In the genomic region with DNA sequence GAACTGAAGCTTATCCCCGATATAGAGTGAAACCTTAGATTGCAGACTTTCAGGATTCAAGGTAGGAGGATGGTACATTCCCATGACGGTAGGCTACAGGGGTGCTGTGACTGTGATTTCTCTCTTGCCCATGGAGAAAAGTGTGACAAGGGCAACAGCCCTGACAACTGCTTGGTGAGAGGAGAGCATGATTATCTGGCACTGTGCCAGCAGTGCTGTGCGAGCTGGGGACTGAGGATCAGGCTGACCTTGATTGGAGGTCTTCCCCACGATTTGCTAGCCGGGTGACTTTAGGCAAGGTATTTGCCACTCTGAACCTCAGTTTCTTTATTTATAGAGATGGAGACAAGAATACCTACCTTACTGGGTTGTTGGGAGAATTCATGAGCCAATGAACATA, we compare ENCODE assay signal across 15 cellular contexts.
DNase-seq lines count a peak whose midpoint lies in the region; ATAC-seq and TF ChIP-seq lines count a peak whose summit lies in the region.
"Had no signal": no experiment of that assay in that cellular context is flagged by ENCODE, and none has a peak within 500 bp of the region (broad histone marks: within the 10 kb centered on the region; RNA-seq: fewer than 3 reads in every experiment).

No MANE protein-coding gene starts in this region.

- H2AFZ ChIP-seq in OCI-LY3 (ENCODE audit: low read depth, low read length) (no peak overlapping the region), mammary epithelial cell (ENCODE audit: low read depth, low read length) (no peak overlapping the region)

- CTCF ChIA-PET in mammary epithelial cell (lab: Charles Lee; ENCODE audit: low non-redundant PET) = no interaction called here

- H4K20me1 ChIP-seq in OCI-LY3 (ENCODE audit: insufficient read depth, low read length) (no peaks in the 10 kb centered on the region), mammary epithelial cell (ENCODE audit: insufficient read depth, low read length) (no peaks in the 10 kb centered on the region)

- H3K4me3 ChIP-seq in OCI-LY3 (ENCODE audit: low read length) = no peak overlapping the region
- no peak overlapping the region for H3K4me3 ChIP-seq in tibial artery
- no peak overlapping the region for H3K4me3 ChIP-seq in mammary epithelial cell (replicated peaks in 1 of 3; ENCODE audit: insufficient read depth in 1 of 3, low read depth in 2 of 3, low read length in 3 of 3)
- H3K4me3 ChIP-seq: breast epithelium had no signal

- no TSS peak for BruUV-seq in mammary epithelial cell (replicated peaks; lab: Mats Ljungman, UMichigan)

- H3K36me3 ChIP-seq in OCI-LY3 (replicated peaks; ENCODE audit: low read depth, low read length) (no peaks in the 10 kb centered on the region), tibial artery (no peaks in the 10 kb centered on the region), mammary epithelial cell (ENCODE audit: insufficient read depth, low read length) (no peaks in the 10 kb centered on the region)
- H3K36me3 ChIP-seq: breast epithelium had no signal

- H3K4me2 ChIP-seq in OCI-LY3 (ENCODE audit: low read length) = peak overlapping the region; percentile 63; the same call in 1 of the 2 replicates
- no peak overlapping the region for H3K4me2 ChIP-seq in mammary epithelial cell (ENCODE audit: insufficient read depth, low read depth, low read length)

- H3K9me3 ChIP-seq in OCI-LY3 (ENCODE audit: insufficient read depth, low read length) = no peaks in the 10 kb centered on the region
- H3K9me3 ChIP-seq in tibial artery = no peaks in the 10 kb centered on the region
- H3K9me3 ChIP-seq in mammary epithelial cell (replicated peaks; ENCODE audit: insufficient read depth, low read length) = no peaks in the 10 kb centered on the region
- H3K9me3 ChIP-seq: breast epithelium had no signal

- dilution Hi-C loops in mammary epithelial cell (cut with HindIII; ENCODE audit: low sequenced_read_pairs) = no loop called here

- intact Hi-C loops in tibial artery (cut with DNase I; ENCODE audit: low total_unique reads) (no loop called here), mammary epithelial cell (cut with micrococcal nuclease) (loop anchor here (5.0 kb wide), 1 partner anchor 59 kb away; no protein-coding TSS in a partner anchor)

- TF ChIP-seq CTCF in OCI-LY3 (IDR thresholded peaks at IDR 0.05; ENCODE audit: low read depth, low read length) (no peak), tibial artery (IDR thresholded peaks at IDR 0.05) (no peak), mammary epithelial cell (conservative IDR thresholded peaks at IDR 0.05 in 1 of 2, IDR thresholded peaks at IDR 0.05 in 1 of 2; ENCODE audit: extremely low read depth in 1 of 2, insufficient read depth in 1 of 2, low read depth in 1 of 2, low read length in 2 of 2) (no peak)

- H3K27me3 ChIP-seq in OCI-LY3 (ENCODE audit: low read depth, low read length) = peaks cover 12% of the 10 kb centered on the region; the same call in 1 of the 2 replicates
- no peaks in the 10 kb centered on the region for H3K27me3 ChIP-seq in tibial artery
- H3K27me3 ChIP-seq in mammary epithelial cell (ENCODE audit: insufficient read depth, low read length) = no peaks in the 10 kb centered on the region
- H3K27me3 ChIP-seq: breast epithelium had no signal

- H3K27ac ChIP-seq in OCI-LY3 (ENCODE audit: low read length) (no peak overlapping the region), tibial artery (no peak overlapping the region), mammary epithelial cell (ENCODE audit: insufficient read depth, low read depth, low read length) (no peak overlapping the region)
- H3K27ac ChIP-seq: breast epithelium had no signal

- peaks cover 51% of the 10 kb centered on the region for H3K4me1 ChIP-seq in OCI-LY3 (ENCODE audit: low read length)
- H3K4me1 ChIP-seq in tibial artery = peaks cover 0 to 52% (median 17%) of the 10 kb centered on the region in 4 donors
- H3K4me1 ChIP-seq in mammary epithelial cell (ENCODE audit: insufficient read depth, low read length) = peaks cover 58% of the 10 kb centered on the region
- H3K4me1 ChIP-seq: breast epithelium had no signal

- no peak overlapping the region for H3K9ac ChIP-seq in OCI-LY3 (ENCODE audit: low read length)
- H3K9ac ChIP-seq in mammary epithelial cell (ENCODE audit: insufficient read depth, low read length) = no peak overlapping the region

- ATAC-seq in GM21423 (IDR thresholded peaks at IDR 0.05; ENCODE audit: unreplicated experiment) = no peak
- ATAC-seq: left lobe of liver had no signal

- DNase-seq in DMS53 (lab: John Stamatoyannopoulos, UW) = peak; percentile 24
- no peak for DNase-seq in DMS53 treated with DMSO at 0.1 percent for 48 hours (lab: John Stamatoyannopoulos, UW; ENCODE audit: unreplicated experiment)
- peak; percentile 40 for DNase-seq in COLO668 (lab: John Stamatoyannopoulos, UW; ENCODE audit: unreplicated experiment)
- peak; percentile 37 for DNase-seq in left kidney (ENCODE audit: low read depth, low spot score)
- DNase-seq in tibial artery = no peak
- no peak for DNase-seq in mammary epithelial cell
- DNase-seq: 8988T; activated effector memory CD4-positive, alpha-beta T cell treated with Interleukin-2 at 50 U/mL for 16 hours; glutamatergic neuron; H7; small intestine had no signal

- WGBS in mammary epithelial cell (ENCODE audit: low coverage, missing lambda C conversion rate) = 73% methylated on average over 3 of the region's 5 CpGs

- in situ Hi-C loops in mammary epithelial cell (cut with MboI; ENCODE audit: low sequenced_read_pairs in 2 of 2) = no loop called here

- H3K79me2 ChIP-seq in OCI-LY3 (ENCODE audit: low read length) = no peaks in the 10 kb centered on the region
- H3K79me2 ChIP-seq in mammary epithelial cell (ENCODE audit: insufficient read depth, low read length) = no peaks in the 10 kb centered on the region

Comparison
In these comparisons a context has a peak if more than half of its experiments do, and no peak if none do; other contexts are left out.
1. DNase-seq: peak in DMS53 (single experiment), COLO668 (single experiment) and left kidney (single experiment); none in DMS53 treated with DMSO at 0.1 percent for 48 hours (single experiment), tibial artery (0 of 2) and mammary epithelial cell (single experiment).